8 cellular contexts compared by ENCODE assay signal in the genomic region with DNA sequence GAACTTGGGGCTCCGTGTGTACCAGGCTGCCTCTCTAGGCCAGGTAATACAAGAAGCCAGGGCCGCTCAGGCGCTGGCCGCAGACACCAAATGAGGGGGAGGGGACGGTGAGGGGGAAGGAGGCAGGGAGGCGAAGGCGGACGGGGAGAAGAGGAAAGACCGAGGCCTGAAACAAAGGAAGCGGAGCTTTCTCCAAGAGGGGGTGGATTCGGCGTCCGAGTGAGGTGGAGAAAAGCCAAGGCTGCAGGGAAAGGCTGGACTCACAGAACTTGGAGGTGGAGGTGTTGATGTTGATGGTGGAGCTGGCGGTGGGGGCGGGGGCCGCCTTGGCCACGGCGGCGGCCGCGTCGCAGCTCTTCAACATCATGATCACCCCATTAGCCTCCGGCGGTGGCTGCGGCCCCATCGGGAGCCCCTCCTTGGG. TPM values are rescaled to one million over a fixed set of nuclear protein-coding genes. Genes with fewer than 3 reads are reported as not detected.
DNase-seq lines count a peak whose midpoint lies in the region; ATAC-seq and TF ChIP-seq lines count a peak whose summit lies in the region.

No MANE protein-coding gene starts in this region.

- H3K36me3 ChIP-seq in BLaER1 treated with 17β-estradiol and CSF1 and Interleukin-3, amounts not matched to agents 10 nM and 100 nM: peaks cover 5 to 23% (median 16%) of the 10 kb centered on the region in 11 experiments; a peak in 20 of 22 replicates
- H3K36me3 ChIP-seq in smooth muscle cell (ENCODE audit: low read depth): no peaks in the 10 kb centered on the region

- intact Hi-C loops in MCF 10A (cut with micrococcal nuclease): loop anchor here (1.0 to 5.0 kb wide), 3 partner anchors 10 to 273 kb away; a partner anchor contains a TSS

- BruUV-seq in MCF 10A (replicated peaks; lab: Mats Ljungman, UMichigan): no TSS peak

- peaks cover 55% of the 10 kb centered on the region for H3K79me2 ChIP-seq in smooth muscle cell (ENCODE audit: low read depth)

- H3K27me3 ChIP-seq in BLaER1 treated with 17β-estradiol and CSF1 and Interleukin-3, amounts not matched to agents 10 nM and 100 nM: no peaks in the 10 kb centered on the region
- H3K27me3 ChIP-seq in smooth muscle cell (ENCODE audit: low read depth): no peaks in the 10 kb centered on the region

- H3K36me3 Mint-ChIP-seq in MCF 10A (ENCODE audit: insufficient read depth, unreplicated experiment) (peaks cover 14% of the 10 kb centered on the region), immature natural killer cell (no peaks in the 10 kb centered on the region)

- H3K9ac ChIP-seq in BLaER1 treated with 17β-estradiol and CSF1 and Interleukin-3, amounts not matched to agents 10 nM and 100 nM: peak overlapping the region; percentile 90 to 99 (median 95)
- peak overlapping the region; percentile 88 for H3K9ac ChIP-seq in smooth muscle cell (ENCODE audit: low read depth)

- peak overlapping the region; percentile 83 to 96 (median 93) for H3K27ac ChIP-seq in BLaER1 treated with 17β-estradiol and CSF1 and Interleukin-3, amounts not matched to agents 10 nM and 100 nM
- H3K27ac ChIP-seq in smooth muscle cell (ENCODE audit: low read depth): peak overlapping the region; percentile 76

- H3K9me3 ChIP-seq in BLaER1 treated with 17β-estradiol and CSF1 and Interleukin-3, amounts not matched to agents 10 nM and 100 nM (replicated peaks in 1 of 11): peaks cover 0 to 15% (median 9%) of the 10 kb centered on the region in 11 experiments; a peak in 17 of 22 replicates
- no peaks in the 10 kb centered on the region for H3K9me3 ChIP-seq in smooth muscle cell (replicated peaks; ENCODE audit: low read depth)

- peaks cover 27 to 55% (median 49%) of the 10 kb centered on the region in 11 experiments; a peak in 21 of 22 replicates for H4K20me1 ChIP-seq in BLaER1 treated with 17β-estradiol and CSF1 and Interleukin-3, amounts not matched to agents 10 nM and 100 nM
- peaks cover 50% of the 10 kb centered on the region for H4K20me1 ChIP-seq in smooth muscle cell (ENCODE audit: low read depth)

- DNase-seq in T-helper 1 cell (peak in 4 of 5 donors; percentile 14 to 39 (median 24)), MCF 10A (ENCODE audit: unreplicated experiment) (peak; percentile 62), immature natural killer cell (peak in 1 of 3 donors; percentile 55), smooth muscle cell (lab: John Stamatoyannopoulos, UW; ENCODE audit: unreplicated experiment) (peak; percentile 43), NCI-H524 treated with DMSO at 0.1 percent for 48 hours (lab: John Stamatoyannopoulos, UW) (no peak)

- H3K4me2 ChIP-seq in BLaER1 treated with 17β-estradiol and CSF1 and Interleukin-3, amounts not matched to agents 10 nM and 100 nM: peak overlapping the region; percentile 77 to 97 (median 92)
- peak overlapping the region; percentile 92 for H3K4me2 ChIP-seq in smooth muscle cell

- no peak for TF ChIP-seq CTCF in MCF 10A (IDR thresholded peaks at IDR 0.05; ENCODE audit: unreplicated experiment)
- TF ChIP-seq CTCF in smooth muscle cell (IDR thresholded peaks at IDR 0.05; ENCODE audit: borderline replicate concordance, insufficient read depth, poor library complexity, severe bottlenecking): no peak

- CTCF ChIA-PET in MCF 10A (lab: Yijun Ruan, JAX): interaction anchor here (0.5 to 2.6 kb wide), 10 partner anchors 14 to 436 kb away, joined by 3 to 11 read pairs (median 4); no protein-coding TSS in a partner anchor

- WGBS in smooth muscle cell (ENCODE audit: low lambda C conversion rate): 1% methylated on average over 14 of the region's 26 CpGs

- H2AFZ ChIP-seq in smooth muscle cell (ENCODE audit: low read depth): peak overlapping the region; percentile 78

- peaks cover 4% of the 10 kb centered on the region for H3F3A ChIP-seq in smooth muscle cell (ENCODE audit: low read depth)

- H3K27ac Mint-ChIP-seq in MCF 10A (ENCODE audit: low read depth, unreplicated experiment) (peak overlapping the region; percentile 95), immature natural killer cell (peak overlapping the region; percentile 87 to 94 (median 88))

- peaks cover 20 to 42% (median 27%) of the 10 kb centered on the region in 10 experiments for H3K4me1 ChIP-seq in BLaER1 treated with 17β-estradiol and CSF1 and Interleukin-3, amounts not matched to agents 10 nM and 100 nM
- peaks cover 14% of the 10 kb centered on the region for H3K4me1 ChIP-seq in smooth muscle cell (ENCODE audit: low read depth)

- H3K4me3 Mint-ChIP-seq in MCF 10A (ENCODE audit: unreplicated experiment) (peak overlapping the region; percentile 93), immature natural killer cell (peak overlapping the region; percentile 91 to 93 (median 92))

- H3K4me1 Mint-ChIP-seq in MCF 10A (ENCODE audit: insufficient read depth, unreplicated experiment) (peaks cover 19% of the 10 kb centered on the region), immature natural killer cell (peaks cover 42 to 56% of the 10 kb centered on the region in 2 donors)

- ATAC-seq in GM19351 (IDR thresholded peaks at IDR 0.05; ENCODE audit: unreplicated experiment): peak; percentile 25
- peak; percentile 20 for ATAC-seq in HG03520 (IDR thresholded peaks at IDR 0.05; ENCODE audit: unreplicated experiment)

- H3K9me3 Mint-ChIP-seq in MCF 10A (ENCODE audit: unreplicated experiment) (no peaks in the 10 kb centered on the region), immature natural killer cell (peaks cover 0 to 1% (median 0%) of the 10 kb centered on the region in 6 donors)

- POLR2A ChIA-PET in MCF 10A (lab: Yijun Ruan, JAX): interaction anchor here (0.7 to 4.4 kb wide), 27 partner anchors 8 to 900 kb away, joined by 3 to 74 read pairs (median 6); a partner anchor contains a TSS

- no peaks in the 10 kb centered on the region for H3K27me3 Mint-ChIP-seq in MCF 10A (ENCODE audit: insufficient read depth, unreplicated experiment)
- H3K27me3 Mint-ChIP-seq in immature natural killer cell (ENCODE audit: low read depth in 3 of 3): peaks cover 11 to 25% (median 22%) of the 10 kb centered on the region in 3 donors

- H3K4me3 ChIP-seq in BLaER1 treated with 17β-estradiol and CSF1 and Interleukin-3, amounts not matched to agents 10 nM and 100 nM: peak overlapping the region; percentile 91 to 100 (median 96)
- H3K4me3 ChIP-seq in smooth muscle cell: peak overlapping the region; percentile 87

RNA-seq across cellular contexts. Expression of a gene that starts 0.6 kb away (rescaled TPM):
- total RNA-seq in MCF 10A (2022) (45.9 and 51.0 TPM in 2 replicates), smooth muscle cell (25.6 and 49.0 TPM in 2 replicates)
- polyA plus RNA-seq in immature natural killer cell (10 to 100 TPM; 23.8 to 41.4 (median 25.8) TPM), smooth muscle cell (24.8 and 36.3 TPM in 2 replicates)
